Comparison of ENCODE assay signal across 23 cellular contexts in the genomic region with DNA sequence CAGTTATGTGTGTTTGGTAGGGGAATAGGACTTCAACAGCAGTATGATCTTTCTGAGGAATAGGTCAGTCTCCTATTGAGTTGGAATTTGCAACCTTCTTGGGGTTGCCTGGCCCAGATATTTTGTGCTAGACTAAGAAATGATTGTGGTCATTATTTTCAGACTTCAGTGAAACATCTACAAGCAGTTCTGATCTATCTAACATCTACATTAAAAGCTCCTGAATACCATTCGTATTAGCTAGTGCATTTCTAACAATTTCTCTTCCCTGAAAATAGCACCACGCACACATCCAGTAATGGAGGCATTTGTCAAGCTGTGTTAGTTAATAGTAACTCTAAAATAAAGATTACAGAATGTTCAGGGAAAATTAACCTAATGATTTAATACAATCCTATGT.
"Had no signal": no experiment of that assay in that cellular context is flagged by ENCODE, and none has a peak within 500 bp of the region (broad histone marks: within the 10 kb centered on the region; RNA-seq: fewer than 3 reads in every experiment).

No MANE protein-coding gene starts in this region.

- H3K4me3 ChIP-seq: lung, neural progenitor cell, ovary, prostate gland, right atrium auricular region, upper lobe of left lung had no signal

- H3K4me1 Mint-ChIP-seq: activated CD4-positive, alpha-beta T cell treated with anti-CD3 and anti-CD28 coated beads, Interleukin-2, amount 10 ng/mL, durations not matched to agents 7 days and 5 days; activated CD8-positive, alpha-beta memory T cell treated with anti-CD3 and anti-CD28 coated beads, Interleukin-2, amount 10 ng/mL, durations not matched to agents 7 days and 5 days; activated naive CD4-positive, alpha-beta T cell treated with anti-CD3 and anti-CD28 coated beads, Interleukin-2, amount 10 ng/mL, durations not matched to agents 7 days and 5 days; naive thymus-derived CD8-positive, alpha-beta T cell; T-cell had no signal

- H3K9me3 Mint-ChIP-seq: dendritic cell treated with granulocyte-macrophage colony-stimulating factor and Interleukin-4, amounts not matched to agents 40 ng/mL and 50 ng/mL, for 4 days; T-helper 2 cell treated with Interferon-gamma antibody and Interleukin-4, amounts not matched to agents 5 μg/mL and 100 μg/mL, for 36 hours had no signal

- ATAC-seq: activated CD4-positive, CD25-positive, alpha-beta regulatory T cell treated with anti-CD3 and anti-CD28 coated beads, Interleukin-2, amount 50 U/mL, for 24 hours; activated CD8-positive, alpha-beta memory T cell treated with anti-CD3 and anti-CD28 coated beads, Interleukin-2, amount 10 ng/mL, durations not matched to agents 7 days and 5 days; activated CD8-positive, alpha-beta T cell treated with anti-CD3 and anti-CD28 coated beads for 36 hours; left lobe of liver; naive thymus-derived CD8-positive, alpha-beta T cell; stimulated activated naive CD8-positive, alpha-beta T cell treated with anti-CD3 and anti-CD28 coated beads, Interleukin-15, Interleukin-2, amounts not matched to agents 100 U/mL and 50 U/mL, for 24 hours; T-cell had no signal

- DNase-seq: activated CD4-positive, alpha-beta T cell treated with anti-CD3 and anti-CD28 coated beads, Interleukin-2, amount 10 ng/mL, durations not matched to agents 7 days and 5 days; activated CD8-positive, alpha-beta memory T cell treated with anti-CD3 and anti-CD28 coated beads, Interleukin-2, amount 10 ng/mL, durations not matched to agents 7 days and 5 days; activated CD8-positive, alpha-beta T cell treated with anti-CD3 and anti-CD28 coated beads for 36 hours; activated effector memory CD4-positive, alpha-beta T cell treated with anti-CD3 and anti-CD28 coated beads, Interleukin-2, amount 50 U/mL, for 16 hours; activated naive CD4-positive, alpha-beta T cell treated with anti-CD3 and anti-CD28 coated beads, Interleukin-2, amount 10 ng/mL, durations not matched to agents 7 days and 5 days; activated T-cell treated with anti-CD3 and anti-CD28 coated beads for 4 hours; aorta; effector CD4-positive, alpha-beta T cell; kidney; naive thymus-derived CD8-positive, alpha-beta T cell; ovary; stimulated activated CD4-positive, alpha-beta T cell treated with anti-CD3 and anti-CD28 coated beads, Interleukin-4, amount 100 ng/mL, for 24 hours; stimulated activated naive CD8-positive, alpha-beta T cell treated with anti-CD3 and anti-CD28 coated beads, Interleukin-15, Interleukin-2, amounts not matched to agents 100 U/mL and 50 U/mL, for 24 hours; T-cell; upper lobe of left lung had no signal

- H3K4me3 Mint-ChIP-seq: activated CD4-positive, alpha-beta T cell treated with anti-CD3 and anti-CD28 coated beads, Interleukin-2, amount 10 ng/mL, durations not matched to agents 7 days and 5 days; activated CD8-positive, alpha-beta memory T cell treated with anti-CD3 and anti-CD28 coated beads, Interleukin-2, amount 10 ng/mL, durations not matched to agents 7 days and 5 days; activated CD8-positive, alpha-beta T cell treated with anti-CD3 and anti-CD28 coated beads for 36 hours; activated naive CD4-positive, alpha-beta T cell treated with anti-CD3 and anti-CD28 coated beads, Interleukin-2, amount 10 ng/mL, durations not matched to agents 7 days and 5 days; dendritic cell treated with granulocyte-macrophage colony-stimulating factor and Interleukin-4, amounts not matched to agents 40 ng/mL and 50 ng/mL, for 4 days; naive thymus-derived CD8-positive, alpha-beta T cell; neural progenitor cell; T-cell; T-helper 2 cell treated with Interferon-gamma antibody and Interleukin-4, amounts not matched to agents 5 μg/mL and 100 μg/mL, for 36 hours had no signal

- H3K27ac Mint-ChIP-seq: activated CD4-positive, alpha-beta T cell treated with anti-CD3 and anti-CD28 coated beads, Interleukin-2, amount 10 ng/mL, durations not matched to agents 7 days and 5 days; activated CD8-positive, alpha-beta memory T cell treated with anti-CD3 and anti-CD28 coated beads, Interleukin-2, amount 10 ng/mL, durations not matched to agents 7 days and 5 days; activated CD8-positive, alpha-beta T cell treated with anti-CD3 and anti-CD28 coated beads for 36 hours; activated naive CD4-positive, alpha-beta T cell treated with anti-CD3 and anti-CD28 coated beads, Interleukin-2, amount 10 ng/mL, durations not matched to agents 7 days and 5 days; dendritic cell treated with granulocyte-macrophage colony-stimulating factor and Interleukin-4, amounts not matched to agents 40 ng/mL and 50 ng/mL, for 4 days; neural progenitor cell; T-cell; T-helper 2 cell treated with Interferon-gamma antibody and Interleukin-4, amounts not matched to agents 5 μg/mL and 100 μg/mL, for 36 hours had no signal

- H3K27me3 Mint-ChIP-seq: activated CD4-positive, alpha-beta T cell treated with anti-CD3 and anti-CD28 coated beads, Interleukin-2, amount 10 ng/mL, durations not matched to agents 7 days and 5 days; activated CD8-positive, alpha-beta memory T cell treated with anti-CD3 and anti-CD28 coated beads, Interleukin-2, amount 10 ng/mL, durations not matched to agents 7 days and 5 days; activated CD8-positive, alpha-beta T cell treated with anti-CD3 and anti-CD28 coated beads for 36 hours; activated naive CD4-positive, alpha-beta T cell treated with anti-CD3 and anti-CD28 coated beads, Interleukin-2, amount 10 ng/mL, durations not matched to agents 7 days and 5 days; dendritic cell treated with granulocyte-macrophage colony-stimulating factor and Interleukin-4, amounts not matched to agents 40 ng/mL and 50 ng/mL, for 4 days; naive thymus-derived CD8-positive, alpha-beta T cell; T-cell had no signal

- H3K36me3 Mint-ChIP-seq: activated CD8-positive, alpha-beta memory T cell treated with anti-CD3 and anti-CD28 coated beads, Interleukin-2, amount 10 ng/mL, durations not matched to agents 7 days and 5 days; activated naive CD4-positive, alpha-beta T cell treated with anti-CD3 and anti-CD28 coated beads, Interleukin-2, amount 10 ng/mL, durations not matched to agents 7 days and 5 days; naive thymus-derived CD8-positive, alpha-beta T cell; neural progenitor cell; T-cell had no signal
